Comparison of ENCODE assay signal across 11 cellular contexts in the genomic region with DNA sequence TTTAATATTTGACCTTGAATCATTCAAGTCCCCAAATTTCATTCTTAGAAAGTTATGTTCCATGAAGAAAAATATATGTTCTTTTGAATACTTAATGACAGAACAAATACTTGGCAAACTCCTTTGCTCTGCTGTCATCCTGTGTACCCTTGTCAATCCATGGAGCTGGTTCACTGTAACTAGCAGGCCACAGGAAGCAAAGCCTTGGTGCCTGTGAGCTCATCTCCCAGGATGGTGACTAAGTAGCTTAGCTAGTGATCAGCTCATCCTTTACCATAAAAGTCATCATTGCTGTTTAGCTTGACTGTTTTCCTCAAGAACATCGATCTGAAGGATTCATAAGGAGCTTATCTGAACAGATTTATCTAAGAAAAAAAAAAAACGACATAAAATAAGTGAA.
DNase-seq lines count a peak whose midpoint lies in the region; ATAC-seq, FAIRE-seq and TF ChIP-seq lines count a peak whose summit lies in the region.
"Had no signal": no experiment of that assay in that cellular context is flagged by ENCODE, and none has a peak within 500 bp of the region (broad histone marks: within the 10 kb centered on the region; RNA-seq: fewer than 3 reads in every experiment).

No MANE protein-coding gene starts in this region.

- H3K9me3 ChIP-seq in fibroblast of lung (ENCODE audit: control insufficient read depth, insufficient read depth, low read depth, low read length) (no peaks in the 10 kb centered on the region), HAP-1 (no peaks in the 10 kb centered on the region)

- in situ Hi-C loops in HAP-1 (cut with MboI; ENCODE audit: low sequenced_read_pairs) = no loop called here

- no peak for DNase-seq in D721Med (ENCODE audit: insufficient read length, low spot score)
- peak; percentile 29 for DNase-seq in RCC 7860 (ENCODE audit: low spot score)
- peak; percentile 35 to 53 for DNase-seq in fibroblast of lung (ENCODE audit: low read depth in 2 of 2)
- peak; percentile 23 for DNase-seq in renal cortical epithelial cell (ENCODE audit: low read depth)
- DNase-seq in NCI-H2029 (lab: John Stamatoyannopoulos, UW) = no peak
- no peak for DNase-seq in HAP-1 (ENCODE audit: low spot score in 2 of 2)
- DNase-seq in HEK293T (ENCODE audit: extremely low spot score) = no peak
- DNase-seq: activated CD4-positive, alpha-beta T cell treated with anti-CD3 and anti-CD28 coated beads, Interleukin-2, amount 10 ng/mL, durations not matched to agents 24 days and 14 days; occipital lobe had no signal

- H3K4me1 ChIP-seq in fibroblast of lung (ENCODE audit: control insufficient read depth, extremely low read depth, insufficient read depth, low read length) = peaks cover 19% of the 10 kb centered on the region
- H3K4me1 ChIP-seq in HAP-1 = no peaks in the 10 kb centered on the region

- CTCF ChIA-PET in HEK293T (lab: Yijun Ruan, JAX) = no interaction called here

- FAIRE-seq in D721Med (lab: Jason Lieb, UNC) = peak; percentile 88
- no peak for FAIRE-seq in RCC 7860 (lab: Jason Lieb, UNC)
- FAIRE-seq: endometrium had no signal

- no peak overlapping the region for H2AFZ ChIP-seq in fibroblast of lung (ENCODE audit: low read length)

- H3K27ac ChIP-seq in fibroblast of lung (ENCODE audit: insufficient read depth, low read length) = no peak overlapping the region

- H3K4me2 ChIP-seq in fibroblast of lung (ENCODE audit: extremely low read depth, insufficient read depth, low read length) = no peak overlapping the region

- H3K4me3 ChIP-seq in fibroblast of lung (replicated peaks in 1 of 4; ENCODE audit: control extremely low read depth in 1 of 4, insufficient read depth in 1 of 4, low read depth in 3 of 4, low read length in 4 of 4) (no peak overlapping the region), HAP-1 (no peak overlapping the region)

- POLR2A ChIA-PET in HEK293T (lab: Yijun Ruan, JAX) = no interaction called here

- no peaks in the 10 kb centered on the region for H3K79me2 ChIP-seq in fibroblast of lung (ENCODE audit: control insufficient read depth, insufficient read depth, low read length)

- TF ChIP-seq CTCF in D721Med (IDR thresholded peaks at IDR 0.05; ENCODE audit: insufficient read depth, missing control alignments) (no peak), fibroblast of lung (conservative IDR thresholded peaks at IDR 0.05 in 1 of 2, IDR thresholded peaks at IDR 0.05 in 1 of 2; ENCODE audit: low read depth in 1 of 2, low read length in 2 of 2) (no peak)

- no peak overlapping the region for H3K9ac ChIP-seq in fibroblast of lung (ENCODE audit: insufficient read depth, low read length)

- H3K36me3 ChIP-seq in fibroblast of lung (ENCODE audit: control insufficient read depth, insufficient read depth, low read length) (no peaks in the 10 kb centered on the region), HAP-1 (replicated peaks) (no peaks in the 10 kb centered on the region; the same call in 1 of the 2 replicates)

- no peak for ATAC-seq in HG02885 (IDR thresholded peaks at IDR 0.05; ENCODE audit: poor library complexity, unreplicated experiment)

- H3K27me3 ChIP-seq in fibroblast of lung (ENCODE audit: control insufficient read depth, insufficient read depth, low read length) (no peaks in the 10 kb centered on the region), HAP-1 (ENCODE audit: low read depth) (no peaks in the 10 kb centered on the region)

- no peaks in the 10 kb centered on the region for H4K20me1 ChIP-seq in fibroblast of lung (ENCODE audit: control insufficient read depth, extremely low read depth, insufficient read depth, low read length)

TF ChIP-seq in HEK293T, 16 proteins besides CTCF, POLR2A, EP300 and RAD21:
- TF ChIP-seq NFRKB (IDR thresholded peaks at IDR 0.05) = no peak
TF ChIP-seq in HEK293T: peak in this region for 0.

Comparison
In these comparisons a context has a peak if more than half of its experiments do, and no peak if none do; other contexts are left out.
1. DNase-seq: peak in RCC 7860 (single experiment), fibroblast of lung (2 of 2) and renal cortical epithelial cell (single experiment); none in D721Med (single experiment), NCI-H2029 (single experiment), HAP-1 (0 of 2) and HEK293T (single experiment).